ENCODE assay signal across 9 cellular contexts in the genomic region with DNA sequence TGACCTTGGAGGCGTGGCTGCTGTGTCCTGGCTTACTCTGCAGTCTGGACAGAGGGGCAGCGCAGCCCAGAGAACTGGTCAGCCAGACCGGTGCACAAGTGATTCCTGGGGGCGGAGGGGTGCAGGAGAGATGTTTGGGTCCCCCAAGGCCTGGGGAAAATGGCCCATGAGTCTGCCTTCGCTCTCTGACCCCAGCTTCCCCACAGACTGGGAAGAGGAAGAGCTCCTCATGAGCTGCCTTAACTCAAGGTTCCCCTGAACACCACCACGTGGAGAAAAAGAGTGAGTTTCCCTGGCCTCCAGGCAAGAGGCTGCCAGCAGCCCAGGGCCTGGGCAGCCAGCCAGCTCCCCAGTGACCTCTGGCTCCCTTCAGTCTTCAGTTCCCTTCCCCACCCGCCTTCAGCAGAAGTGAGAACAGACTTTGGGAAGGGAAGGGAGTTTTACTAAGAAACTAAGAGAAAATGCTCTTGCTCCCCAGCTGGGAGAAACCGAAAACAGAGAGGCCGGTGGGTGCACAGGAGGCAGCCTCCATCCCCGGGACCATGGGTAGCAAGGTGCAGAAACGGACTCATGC.
A peak's percentile ranks its signal among the peaks of the same experiment; 100 is the strongest.
DNase-seq lines count a peak whose midpoint lies in the region.
"Had no signal": no experiment of that assay in that cellular context is flagged by ENCODE, and none has a peak within 500 bp of the region (broad histone marks: within the 10 kb centered on the region; RNA-seq: fewer than 3 reads in every experiment).

No MANE protein-coding gene starts in this region.

- H3K27ac ChIP-seq in cingulate gyrus (ENCODE audit: low read depth, low read length): peak overlapping the region; percentile 54
- H3K27ac ChIP-seq: SJSA1 had no signal

- DNase-seq in GM03348 (ENCODE audit: low spot score) (peak; percentile 55), NCI-H446 treated with DMSO at 0.1 percent for 48 hours (lab: John Stamatoyannopoulos, UW) (peak; percentile 46), midbrain (lab: John Stamatoyannopoulos, UW) (peak; percentile 82), NCI-H1417 treated with DMSO at 0.1 percent for 48 hours (lab: John Stamatoyannopoulos, UW) (no peak), activated gamma-delta T cell treated with Interleukin-2 at 50 U/mL for 16 hours (no peak), amniotic stem cell (lab: John Stamatoyannopoulos, UW) (no peak)
- DNase-seq in activated CD4-positive, alpha-beta T cell treated with anti-CD3 and anti-CD28 coated beads, Interleukin-2, amount 50 U/mL, for 1 hour: no peak

Comparison
In these comparisons a context has a peak if more than half of its experiments do, and no peak if none do; other contexts are left out.
1. DNase-seq: peak in GM03348 (single experiment), NCI-H446 treated with DMSO at 0.1 percent for 48 hours (single experiment) and midbrain (single experiment); none in NCI-H1417 treated with DMSO at 0.1 percent for 48 hours (single experiment), activated gamma-delta T cell treated with Interleukin-2 at 50 U/mL for 16 hours (single experiment), activated CD4-positive, alpha-beta T cell treated with anti-CD3 and anti-CD28 coated beads, Interleukin-2, amount 50 U/mL, for 1 hour (single experiment) and amniotic stem cell (single experiment).